Comparison of ENCODE assay signal across 2 cellular contexts in the genomic region with DNA sequence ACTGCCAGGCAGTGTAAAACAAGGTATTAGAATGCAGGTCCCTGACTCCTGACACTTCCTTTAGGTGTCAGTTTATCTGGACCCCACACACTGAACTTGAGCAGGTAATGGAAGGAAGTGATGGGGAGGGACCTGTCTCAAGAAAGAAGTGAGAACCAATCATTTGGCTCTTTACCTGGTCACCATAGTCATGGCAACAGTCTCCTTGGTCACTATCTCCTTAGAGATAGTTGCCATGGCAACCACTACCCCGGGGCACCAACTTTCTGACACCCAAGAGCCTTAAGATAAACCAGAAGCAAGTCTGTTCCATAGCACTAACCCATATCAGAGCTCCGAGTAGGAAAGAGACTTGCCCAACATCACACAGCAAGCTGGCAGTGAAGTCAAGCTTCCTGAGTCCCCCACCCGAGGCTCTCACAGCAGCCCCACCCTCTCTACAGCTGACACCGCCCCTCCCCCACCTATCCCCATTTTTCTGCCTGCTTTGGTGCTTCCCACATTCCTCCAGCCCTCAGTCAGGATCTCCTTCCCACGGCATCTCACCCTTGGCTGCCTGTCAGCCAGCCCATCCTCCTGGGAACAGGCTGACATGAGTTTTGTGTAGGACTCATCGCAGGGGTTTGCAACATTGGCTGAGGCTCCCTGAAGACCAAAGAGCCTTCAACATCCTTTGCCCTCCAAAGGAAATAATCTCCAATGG.
TF ChIP-seq lines count a peak whose summit lies in the region.

No MANE protein-coding gene starts in this region.

TF ChIP-seq in HCT116, 20 proteins besides CTCF, POLR2A, EP300 and RAD21:
- TF ChIP-seq, protein P1, sequence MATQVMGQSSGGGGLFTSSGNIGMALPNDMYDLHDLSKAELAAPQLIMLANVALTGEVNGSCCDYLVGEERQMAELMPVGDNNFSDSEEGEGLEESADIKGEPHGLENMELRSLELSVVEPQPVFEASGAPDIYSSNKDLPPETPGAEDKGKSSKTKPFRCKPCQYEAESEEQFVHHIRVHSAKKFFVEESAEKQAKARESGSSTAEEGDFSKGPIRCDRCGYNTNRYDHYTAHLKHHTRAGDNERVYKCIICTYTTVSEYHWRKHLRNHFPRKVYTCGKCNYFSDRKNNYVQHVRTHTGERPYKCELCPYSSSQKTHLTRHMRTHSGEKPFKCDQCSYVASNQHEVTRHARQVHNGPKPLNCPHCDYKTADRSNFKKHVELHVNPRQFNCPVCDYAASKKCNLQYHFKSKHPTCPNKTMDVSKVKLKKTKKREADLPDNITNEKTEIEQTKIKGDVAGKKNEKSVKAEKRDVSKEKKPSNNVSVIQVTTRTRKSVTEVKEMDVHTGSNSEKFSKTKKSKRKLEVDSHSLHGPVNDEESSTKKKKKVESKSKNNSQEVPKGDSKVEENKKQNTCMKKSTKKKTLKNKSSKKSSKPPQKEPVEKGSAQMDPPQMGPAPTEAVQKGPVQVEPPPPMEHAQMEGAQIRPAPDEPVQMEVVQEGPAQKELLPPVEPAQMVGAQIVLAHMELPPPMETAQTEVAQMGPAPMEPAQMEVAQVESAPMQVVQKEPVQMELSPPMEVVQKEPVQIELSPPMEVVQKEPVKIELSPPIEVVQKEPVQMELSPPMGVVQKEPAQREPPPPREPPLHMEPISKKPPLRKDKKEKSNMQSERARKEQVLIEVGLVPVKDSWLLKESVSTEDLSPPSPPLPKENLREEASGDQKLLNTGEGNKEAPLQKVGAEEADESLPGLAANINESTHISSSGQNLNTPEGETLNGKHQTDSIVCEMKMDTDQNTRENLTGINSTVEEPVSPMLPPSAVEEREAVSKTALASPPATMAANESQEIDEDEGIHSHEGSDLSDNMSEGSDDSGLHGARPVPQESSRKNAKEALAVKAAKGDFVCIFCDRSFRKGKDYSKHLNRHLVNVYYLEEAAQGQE (IDR thresholded peaks at IDR 0.05; ENCODE audit: low read depth), result no peak
- no peak for TF ChIP-seq EZH2 (IDR thresholded peaks at IDR 0.05)
- no peak for TF ChIP-seq ZFX (IDR thresholded peaks at IDR 0.05)
- no peak for TF ChIP-seq ATF3 (IDR thresholded peaks at IDR 0.05)
- TF ChIP-seq ELF1 (IDR thresholded peaks at IDR 0.05; ENCODE audit: borderline replicate concordance, low read depth), result no peak
- TF ChIP-seq TCF7L2 (IDR thresholded peaks at IDR 0.05; ENCODE audit: borderline replicate concordance, extremely low read depth, insufficient read depth, insufficient read length), result no peak
- TF ChIP-seq FOSL1 (IDR thresholded peaks at IDR 0.05; ENCODE audit: low read depth), result no peak
- no peak for TF ChIP-seq SP1 (IDR thresholded peaks at IDR 0.05; ENCODE audit: low read depth)
- TF ChIP-seq MAX (IDR thresholded peaks at IDR 0.05), result no peak

TF ChIP-seq in GM12891, 5 proteins besides CTCF, POLR2A, EP300 and RAD21:
- no peak for TF ChIP-seq TAF1 (IDR thresholded peaks at IDR 0.05; ENCODE audit: low read depth, low read length)
- TF ChIP-seq POU2F2 (IDR thresholded peaks at IDR 0.05; ENCODE audit: low read depth, low read length), result no peak
- TF ChIP-seq POLR2AphosphoS5 (IDR thresholded peaks at IDR 0.05; ENCODE audit: low read depth, low read length), result no peak
- no peak for TF ChIP-seq PAX5 (IDR thresholded peaks at IDR 0.05; ENCODE audit: insufficient read depth, low read length, severe bottlenecking)
- TF ChIP-seq SPI1 (IDR thresholded peaks at IDR 0.05; ENCODE audit: low read depth, low read length), result no peak
TF ChIP-seq in GM12891: peak in this region for 0.
